Comparison of ENCODE assay signal across 35 cellular contexts in the genomic region with DNA sequence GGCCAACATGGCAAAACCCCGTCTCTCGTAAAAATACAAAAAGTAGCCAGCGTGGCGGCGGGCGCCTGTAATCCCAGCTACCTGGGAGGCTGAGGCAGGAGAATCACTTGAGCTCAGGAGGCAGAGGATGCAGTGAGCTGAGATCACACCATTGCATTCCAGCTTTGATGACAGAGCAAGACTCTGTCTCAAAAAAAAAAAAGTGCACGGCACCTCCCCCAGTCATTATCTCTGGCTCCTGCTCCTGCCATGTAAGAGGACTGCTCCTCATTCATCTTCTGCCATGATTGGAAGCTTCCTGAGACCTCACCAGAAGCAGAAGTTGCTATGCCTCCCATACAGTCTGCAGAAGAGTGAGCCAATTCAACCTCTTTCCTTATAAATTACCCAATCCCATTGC. TPM values are rescaled to one million over a fixed set of nuclear protein-coding genes. Genes with fewer than 3 reads are reported as not detected.
"Had no signal": no experiment of that assay in that cellular context is flagged by ENCODE, and none has a peak within 500 bp of the region (broad histone marks: within the 10 kb centered on the region; RNA-seq: fewer than 3 reads in every experiment).

No MANE protein-coding gene starts in this region.

- ATAC-seq: activated CD4-positive, alpha-beta T cell treated with anti-CD3 and anti-CD28 coated beads for 36 hours; activated CD4-positive, CD25-positive, alpha-beta regulatory T cell treated with anti-CD3 and anti-CD28 coated beads, Interleukin-2, amount 50 U/mL, for 24 hours; activated naive CD4-positive, alpha-beta T cell treated with anti-CD3 and anti-CD28 coated beads, Interleukin-2, amount 50 U/mL, for 72 hours; activated T-cell treated with anti-CD3 and anti-CD28 coated beads, Interleukin-2, amount 50 U/mL, for 4 hours; activated T-cell treated with anti-CD3 and anti-CD28 coated beads, Interleukin-2, amount 50 U/mL, for 72 hours; activated T-helper 17 cell treated with anti-CD3 and anti-CD28 coated beads, Interleukin-2, amount 50 U/mL, for 72 hours; body of pancreas; WTC11 had no signal

- H3K36me3 ChIP-seq: adrenal gland, brain microvascular endothelial cell, breast epithelium, WERI-Rb-1 had no signal

- H3K4me1 ChIP-seq: adrenal gland, body of pancreas, breast epithelium had no signal

- H3K27me3 ChIP-seq: adrenal gland, body of pancreas, brain microvascular endothelial cell, breast epithelium had no signal

- H3K27ac ChIP-seq: adrenal gland, body of pancreas, brain microvascular endothelial cell, breast epithelium, WERI-Rb-1 had no signal

- H3K4me3 ChIP-seq: adrenal gland, body of pancreas, breast epithelium had no signal

- DNase-seq: activated CD4-positive, alpha-beta memory T cell treated with anti-CD3 and anti-CD28 coated beads, Interleukin-2, amount 10 ng/mL, durations not matched to agents 7 days and 5 days; activated CD4-positive, alpha-beta T cell treated with anti-CD3 and anti-CD28 coated beads for 1 hour; activated CD4-positive, alpha-beta T cell treated with anti-CD3 and anti-CD28 coated beads for 36 hours; activated CD4-positive, alpha-beta T cell treated with anti-CD3 and anti-CD28 coated beads for 48 hours; activated CD4-positive, alpha-beta T cell treated with anti-CD3 and anti-CD28 coated beads, Interleukin-2, amount 10 ng/mL, durations not matched to agents 7 days and 5 days; activated CD4-positive, alpha-beta T cell treated with anti-CD3 and anti-CD28 coated beads, Interleukin-2, amount 50 U/mL, for 48 hours; activated CD4-positive, CD25-positive, alpha-beta regulatory T cell; activated CD8-positive, alpha-beta memory T cell treated with anti-CD3 and anti-CD28 coated beads, Interleukin-2, amount 50 U/mL, for 4 hours; activated effector memory CD4-positive, alpha-beta T cell treated with anti-CD3 and anti-CD28 coated beads, Interleukin-2, amount 50 U/mL, for 16 hours; activated gamma-delta T cell treated with Interleukin-2 at 50 U/mL for 16 hours; activated naive CD4-positive, alpha-beta T cell; activated naive CD4-positive, alpha-beta T cell treated with anti-CD3 and anti-CD28 coated beads for 36 hours; activated naive CD4-positive, alpha-beta T cell treated with anti-CD3 and anti-CD28 coated beads, Interleukin-2, amount 50 U/mL, for 16 hours; activated naive CD8-positive, alpha-beta T cell treated with anti-CD3 and anti-CD28 coated beads for 36 hours; activated T-cell treated with anti-CD3 and anti-CD28 coated beads for 4 hours; activated T-cell treated with anti-CD3 and anti-CD28 coated beads, Interleukin-2, amount 50 U/mL, for 1 hour; activated T-cell treated with anti-CD3 and anti-CD28 coated beads, Interleukin-2, amount 50 U/mL, for 4 hours; activated T-cell treated with anti-CD3 and anti-CD28 coated beads, Interleukin-2, amount 50 U/mL, for 72 hours; adrenal gland; amniotic stem cell; aorta; body of pancreas; brain microvascular endothelial cell; central memory CD4-positive, alpha-beta T cell; T-helper 1 cell; T-helper 2 cell; T-helper 9 cell; WERI-Rb-1 had no signal

- H3K9me3 ChIP-seq: adrenal gland, body of pancreas, breast epithelium had no signal

RNA-seq across cellular contexts. Expression of gene ALG1L2, which starts 4.0 kb away (rescaled TPM):
- total RNA-seq: activated naive CD4-positive, alpha-beta T cell treated with anti-CD3 and anti-CD28 coated beads for 36 hours; activated T-cell treated with anti-CD3 and anti-CD28 coated beads, Interleukin-2, amount 50 U/mL, for 72 hours; activated T-helper 1 cell treated with anti-CD3 and anti-CD28 coated beads, Interleukin-12 subunit alpha, Interleukin-12 subunit beta, Interleukin-2, Interleukin-4 antibody, amounts not matched to agents 30 ng/mL and 10 ng/mL and 1 ng/mL, durations not matched to agents 14 hours and 24 hours and 36 hours; body of pancreas; cardiac septum had no signal
- polyA plus RNA-seq: adrenal gland, aorta had no signal
